In the genomic region with DNA sequence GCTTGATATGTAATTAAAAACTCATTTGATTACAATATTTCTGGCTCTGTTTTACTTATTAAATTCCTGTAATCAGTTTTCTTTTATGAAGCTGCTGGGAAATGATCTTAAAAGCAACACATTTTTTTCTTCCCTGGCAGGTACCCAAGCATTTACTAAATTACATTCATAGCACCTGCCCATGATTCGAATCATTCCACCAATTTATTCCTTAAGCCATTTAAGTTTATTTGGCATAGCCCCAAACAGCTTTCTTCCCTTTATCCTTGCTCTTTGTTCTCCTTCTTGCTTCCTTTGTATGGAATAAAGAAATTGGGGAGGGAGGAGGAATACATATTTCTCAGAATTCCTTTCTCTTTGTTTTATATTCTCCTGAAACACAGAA, we compare ENCODE assay signal across 9 cellular contexts.
DNase-seq lines count a peak whose midpoint lies in the region; ATAC-seq and TF ChIP-seq lines count a peak whose summit lies in the region.
"Had no signal": no experiment of that assay in that cellular context is flagged by ENCODE, and none has a peak within 500 bp of the region (broad histone marks: within the 10 kb centered on the region; RNA-seq: fewer than 3 reads in every experiment).

No MANE protein-coding gene starts in this region.

- peak overlapping the region; percentile 58 for H3K4me3 Mint-ChIP-seq in endodermal cell
- peak overlapping the region; percentile 65 for H3K4me3 Mint-ChIP-seq in progenitor cell of endocrine pancreas (ENCODE audit: low read depth)
- H3K4me3 Mint-ChIP-seq in activated T-helper 2 cell treated with anti-CD3 and anti-CD28 coated beads, Interferon-gamma antibody, Interleukin-2, Interleukin-4, amounts not matched to agents 10 μg/mL and 5 μg/mL and 100 μg/mL, durations not matched to agents 14 hours and 24 hours and 36 hours (ENCODE audit: low read depth) = no peak overlapping the region

- H3K9me3 Mint-ChIP-seq in endodermal cell (no peaks in the 10 kb centered on the region), progenitor cell of endocrine pancreas (ENCODE audit: low read depth) (no peaks in the 10 kb centered on the region)
- no peaks in the 10 kb centered on the region for H3K9me3 Mint-ChIP-seq in activated T-helper 2 cell treated with anti-CD3 and anti-CD28 coated beads, Interferon-gamma antibody, Interleukin-2, Interleukin-4, amounts not matched to agents 10 μg/mL and 5 μg/mL and 100 μg/mL, durations not matched to agents 14 hours and 24 hours and 36 hours

- no peak overlapping the region for H3K27ac ChIP-seq in endodermal cell (ENCODE audit: low read depth, low read length)

- intact Hi-C loops in activated T-helper 2 cell treated with anti-CD3 and anti-CD28 coated beads, Interferon-gamma antibody, Interleukin-2, Interleukin-4, amounts not matched to agents 10 μg/mL and 5 μg/mL and 100 μg/mL, durations not matched to agents 14 hours and 24 hours and 36 hours (cut with micrococcal nuclease) = no loop called here

- DNase-seq in NCI-H1048 (lab: John Stamatoyannopoulos, UW) (peak; percentile 35), endodermal cell (no peak), progenitor cell of endocrine pancreas (ENCODE audit: low spot score, unreplicated experiment) (no peak), nucleus accumbens (lab: John Stamatoyannopoulos, UW) (no peak)
- no peak for DNase-seq in activated T-helper 2 cell treated with anti-CD3 and anti-CD28 coated beads, Interferon-gamma antibody, Interleukin-2, Interleukin-4, amounts not matched to agents 10 μg/mL and 5 μg/mL and 100 μg/mL, durations not matched to agents 14 hours and 24 hours and 36 hours (ENCODE audit: low spot score)
- no peak for DNase-seq in stimulated activated naive CD4-positive, alpha-beta T cell treated with Interleukin-2 at 50 U/mL for 16 hours (lab: John Stamatoyannopoulos, UW)

- H3K36me3 ChIP-seq in ES-I3 (ENCODE audit: insufficient read depth, low read length) (no peaks in the 10 kb centered on the region), endodermal cell (ENCODE audit: control insufficient read depth, insufficient read depth, low read length) (no peaks in the 10 kb centered on the region)

- H3K36me3 Mint-ChIP-seq in endodermal cell (ENCODE audit: low read depth) (no peaks in the 10 kb centered on the region), progenitor cell of endocrine pancreas (ENCODE audit: insufficient read depth) (peaks cover 11% of the 10 kb centered on the region)
- H3K36me3 Mint-ChIP-seq in activated T-helper 2 cell treated with anti-CD3 and anti-CD28 coated beads, Interferon-gamma antibody, Interleukin-2, Interleukin-4, amounts not matched to agents 10 μg/mL and 5 μg/mL and 100 μg/mL, durations not matched to agents 14 hours and 24 hours and 36 hours (ENCODE audit: low read depth) = no peaks in the 10 kb centered on the region

- H3K27me3 ChIP-seq in endodermal cell (ENCODE audit: control insufficient read depth, insufficient read depth, low read length, poor library complexity, severe bottlenecking) = no peaks in the 10 kb centered on the region

- H3K27ac Mint-ChIP-seq in endodermal cell (peak overlapping the region; percentile 55), progenitor cell of endocrine pancreas (peak overlapping the region; percentile 92)
- H3K27ac Mint-ChIP-seq in activated T-helper 2 cell treated with anti-CD3 and anti-CD28 coated beads, Interferon-gamma antibody, Interleukin-2, Interleukin-4, amounts not matched to agents 10 μg/mL and 5 μg/mL and 100 μg/mL, durations not matched to agents 14 hours and 24 hours and 36 hours = no peak overlapping the region

- H3K4me1 ChIP-seq in ES-I3 (ENCODE audit: insufficient read depth, low read length) (no peaks in the 10 kb centered on the region; the same call in 1 of the 2 replicates), endodermal cell (ENCODE audit: control insufficient read depth, insufficient read depth, low read length) (no peaks in the 10 kb centered on the region)

- 93 to 100% methylated on average over 1 of the region's 1 CpG for WGBS in endodermal cell (ENCODE audit: insufficient coverage in 1 of 2, insufficient read length in 1 of 2), 2 experiments

- no peak for ATAC-seq in GM21515 (IDR thresholded peaks at IDR 0.05; ENCODE audit: unreplicated experiment)
- ATAC-seq: SK-N-SH treated with all-trans-retinoic acid at 6 μM for 48 hours had no signal

- H3K4me3 ChIP-seq in endodermal cell (ENCODE audit: low read length) = no peak overlapping the region

- H3K27me3 Mint-ChIP-seq in endodermal cell (ENCODE audit: insufficient read depth) = peaks cover 4% of the 10 kb centered on the region
- H3K27me3 Mint-ChIP-seq in progenitor cell of endocrine pancreas = no peaks in the 10 kb centered on the region
- peaks cover 6% of the 10 kb centered on the region for H3K27me3 Mint-ChIP-seq in activated T-helper 2 cell treated with anti-CD3 and anti-CD28 coated beads, Interferon-gamma antibody, Interleukin-2, Interleukin-4, amounts not matched to agents 10 μg/mL and 5 μg/mL and 100 μg/mL, durations not matched to agents 14 hours and 24 hours and 36 hours (ENCODE audit: low read depth)

- H3K9ac ChIP-seq in ES-I3 (ENCODE audit: low read depth, low read length) (peak overlapping the region; percentile 53; the same call in 1 of the 2 replicates), endodermal cell (ENCODE audit: extremely low read depth, low read length, poor library complexity, severe bottlenecking) (no peak overlapping the region)

- H3K9me3 ChIP-seq in ES-I3 (ENCODE audit: control insufficient read depth, insufficient read depth, low read length) (no peaks in the 10 kb centered on the region), endodermal cell (ENCODE audit: control insufficient read depth, low read length) (no peaks in the 10 kb centered on the region)

- TF ChIP-seq CTCF in endodermal cell (conservative IDR thresholded peaks at IDR 0.05) (no peak), progenitor cell of endocrine pancreas (IDR thresholded peaks at IDR 0.05; ENCODE audit: unreplicated experiment) (no peak)

- H3K4me1 Mint-ChIP-seq in endodermal cell (peaks cover 10% of the 10 kb centered on the region), progenitor cell of endocrine pancreas (ENCODE audit: low read depth) (peaks cover 25% of the 10 kb centered on the region)
- H3K4me1 Mint-ChIP-seq in activated T-helper 2 cell treated with anti-CD3 and anti-CD28 coated beads, Interferon-gamma antibody, Interleukin-2, Interleukin-4, amounts not matched to agents 10 μg/mL and 5 μg/mL and 100 μg/mL, durations not matched to agents 14 hours and 24 hours and 36 hours (ENCODE audit: low read depth) = no peaks in the 10 kb centered on the region
